Comparison of ENCODE assay signal across 8 cellular contexts in genomic region chr3:12661926-12662592, GRCh38. TPM values are rescaled to one million over a fixed set of nuclear protein-coding genes. Genes with fewer than 3 reads are reported as not detected.
DNase-seq lines count a peak whose midpoint lies in the region; ATAC-seq, FAIRE-seq and TF ChIP-seq lines count a peak whose summit lies in the region.

No MANE protein-coding gene starts in this region.

- no peak for TF ChIP-seq RAD21 in HCT116 (IDR thresholded peaks at IDR 0.05; ENCODE audit: low read depth)

- peak overlapping the region; percentile 88 for H3K4me3 Mint-ChIP-seq in activated CD4-positive, alpha-beta memory T cell treated with anti-CD3 and anti-CD28 coated beads for 36 hours

- no peak for FAIRE-seq in small intestine (lab: Jason Lieb, UNC)

- DNase-seq in HCT116 (ENCODE audit: low read depth, low spot score), result no peak
- DNase-seq in activated CD4-positive, alpha-beta memory T cell treated with anti-CD3 and anti-CD28 coated beads for 36 hours, result no peak
- no peak for DNase-seq in iPS DF 6.9 (ENCODE audit: low read depth, low spot score)
- DNase-seq in small intestine, result no peak
- DNase-seq in activated effector memory CD4-positive, alpha-beta T cell treated with anti-CD3 and anti-CD28 coated beads, Interleukin-2, amount 50 U/mL, for 16 hours, result no peak
- DNase-seq in hepatic stellate cell (ENCODE audit: low spot score), result no peak

- H3K27ac Mint-ChIP-seq in activated CD4-positive, alpha-beta memory T cell treated with anti-CD3 and anti-CD28 coated beads for 36 hours, result peak overlapping the region; percentile 87

- H3K27me3 Mint-ChIP-seq in activated CD4-positive, alpha-beta memory T cell treated with anti-CD3 and anti-CD28 coated beads for 36 hours, result no peaks in the 10 kb centered on the region

- intact Hi-C loops in HCT116 (cut with micrococcal nuclease), result loop anchor here (5.0 kb wide), 1 partner anchor 105 kb away; the partner anchor contains the start of gene MKRN2
- intact Hi-C loops in activated CD4-positive, alpha-beta memory T cell treated with anti-CD3 and anti-CD28 coated beads for 36 hours (cut with micrococcal nuclease), result loop anchor here (2.0 to 10.0 kb wide), 4 partner anchors 35 to 467 kb away; partner anchors contain the start of gene TSEN2

- CTCF ChIA-PET in HCT116 (lab: Charles Lee), result no interaction called here
- CTCF ChIA-PET in activated CD4-positive, alpha-beta memory T cell treated with anti-CD3 and anti-CD28 coated beads for 36 hours (lab: Charles Lee), result interaction anchor here (0.6 to 0.8 kb wide), 4 partner anchors 55 to 248 kb away, joined by 3 to 4 read pairs (median 3); no protein-coding TSS in a partner anchor

- H3K9me3 ChIP-seq in HCT116 (ENCODE audit: control insufficient read depth in 1 of 2, insufficient read depth in 1 of 2, low read depth in 1 of 2, low read length in 2 of 2), result no peaks in the 10 kb centered on the region
- no peaks in the 10 kb centered on the region for H3K9me3 ChIP-seq in iPS DF 6.9 (ENCODE audit: control insufficient read depth, insufficient read depth, low read length)
- H3K9me3 ChIP-seq in small intestine (ENCODE audit: control insufficient read depth, low read depth), result no peaks in the 10 kb centered on the region

- H2AFZ ChIP-seq in HCT116 (ENCODE audit: low read depth, low read length, poor library complexity, severe bottlenecking), result no peak overlapping the region

- no peak for TF ChIP-seq POLR2A in HCT116 (IDR thresholded peaks at IDR 0.05; ENCODE audit: borderline replicate concordance, extremely low read depth, insufficient read depth, insufficient read length)

- peaks cover 8% of the 10 kb centered on the region for H3K36me3 Mint-ChIP-seq in activated CD4-positive, alpha-beta memory T cell treated with anti-CD3 and anti-CD28 coated beads for 36 hours

- peak overlapping the region; percentile 89 for H3K4me2 ChIP-seq in HCT116 (ENCODE audit: low read length)

- peaks cover 68% of the 10 kb centered on the region for H3K79me2 ChIP-seq in HCT116 (ENCODE audit: insufficient read depth, low read length)

- peak overlapping the region; percentile 94 for H3K27ac ChIP-seq in HCT116 (ENCODE audit: low read depth, low read length)
- H3K27ac ChIP-seq in iPS DF 6.9 (ENCODE audit: low read length), result no peak overlapping the region
- peak overlapping the region; percentile 99 to 100 for H3K27ac ChIP-seq in small intestine (ENCODE audit: low read depth in 1 of 2, low read length in 1 of 2)

- H3K27me3 ChIP-seq in HCT116 (ENCODE audit: insufficient read depth, low read length) (no peaks in the 10 kb centered on the region), iPS DF 6.9 (ENCODE audit: control insufficient read depth, insufficient read depth, low read length) (no peaks in the 10 kb centered on the region), small intestine (ENCODE audit: control insufficient read depth in 2 of 2, insufficient read depth in 2 of 2, low read length in 2 of 2) (no peaks in the 10 kb centered on the region)

- no peak for ATAC-seq in HCT116
- no peak for ATAC-seq in GM21529 (IDR thresholded peaks at IDR 0.05; ENCODE audit: unreplicated experiment)
- no peak for ATAC-seq in GM21515 (IDR thresholded peaks at IDR 0.05; ENCODE audit: unreplicated experiment)

- H3K4me1 ChIP-seq in HCT116 (ENCODE audit: control insufficient read depth in 1 of 2, insufficient read depth in 2 of 2, low read length in 2 of 2) (peaks cover 37 to 45% of the 10 kb centered on the region in 2 experiments), iPS DF 6.9 (ENCODE audit: control insufficient read depth, insufficient read depth, low read length) (no peaks in the 10 kb centered on the region), small intestine (ENCODE audit: control insufficient read depth in 2 of 2, insufficient read depth in 1 of 2, low read depth in 1 of 2, low read length in 1 of 2) (peaks cover 1 to 9% of the 10 kb centered on the region in 2 donors)

- H4K20me1 ChIP-seq in HCT116 (ENCODE audit: insufficient read depth), result peaks cover 4% of the 10 kb centered on the region; the same call in 1 of the 2 replicates

- H3K4me3 ChIP-seq in HCT116 (replicated peaks in 1 of 2; ENCODE audit: low read depth in 1 of 2, low read length in 2 of 2) (peak overlapping the region; percentile 90 to 97), iPS DF 6.9 (ENCODE audit: low read length) (peak overlapping the region; percentile 95; the same call in 1 of the 2 replicates), small intestine (ENCODE audit: low read depth in 1 of 2, low read length in 2 of 2) (peak overlapping the region in 1 of 2 donors; percentile 78)

- WGBS in iPS DF 6.9 (ENCODE audit: insufficient coverage, insufficient read length), result no CpG with 5 or more reads among the region's 5 CpGs
- 13 to 16% (median 15%) methylated on average over 5 of the region's 5 CpGs for WGBS in small intestine, 3 donors

- no peaks in the 10 kb centered on the region for H3K36me3 ChIP-seq in HCT116 (ENCODE audit: control insufficient read depth in 1 of 2, insufficient read depth in 2 of 2, low read length in 2 of 2)
- no peaks in the 10 kb centered on the region; the same call in 1 of the 2 replicates for H3K36me3 ChIP-seq in iPS DF 6.9 (ENCODE audit: control insufficient read depth, insufficient read depth, low read length)
- no peaks in the 10 kb centered on the region for H3K36me3 ChIP-seq in small intestine (ENCODE audit: control insufficient read depth in 2 of 2, insufficient read depth in 2 of 2, low read length in 2 of 2)

- POLR2A ChIA-PET in HCT116 (lab: Charles Lee), result interaction anchor here (0.6 kb wide), 1 partner anchor 17 kb away, joined by 5 read pairs; no protein-coding TSS in a partner anchor
- POLR2A ChIA-PET in activated CD4-positive, alpha-beta memory T cell treated with anti-CD3 and anti-CD28 coated beads for 36 hours (lab: Charles Lee), result interaction anchor here (0.6 to 2.9 kb wide), 8 partner anchors 16 to 859 kb away, joined by 3 to 16 read pairs (median 3); partner anchors contain the start of gene RPL32

- no peak for TF ChIP-seq CTCF in HCT116 (IDR thresholded peaks at IDR 0.05 in 2 of 3, conservative IDR thresholded peaks at IDR 0.05 in 1 of 3; ENCODE audit: borderline replicate concordance in 1 of 3, insufficient read depth in 1 of 3, low read depth in 2 of 3, low read length in 2 of 3)

- RAD21 ChIA-PET in HCT116 (lab: Charles Lee; ENCODE audit: low non-redundant PET in 1 of 2, low total read pairs in 2 of 2, uncharacterized antibody in 2 of 2, unreplicated experiment in 2 of 2), result no interaction called here

- no peaks in the 10 kb centered on the region for H3K9me2 ChIP-seq in HCT116 (ENCODE audit: insufficient read depth)

- peaks cover 42% of the 10 kb centered on the region for H3K4me1 Mint-ChIP-seq in activated CD4-positive, alpha-beta memory T cell treated with anti-CD3 and anti-CD28 coated beads for 36 hours (ENCODE audit: low read depth)

- H3K9me3 Mint-ChIP-seq in activated CD4-positive, alpha-beta memory T cell treated with anti-CD3 and anti-CD28 coated beads for 36 hours, result no peaks in the 10 kb centered on the region

- H3K9ac ChIP-seq in HCT116 (ENCODE audit: low read length), result peak overlapping the region; percentile 100

- no TSS peak for BruUV-seq in HCT116 (replicated peaks; lab: Mats Ljungman, UMichigan)

TF ChIP-seq in HCT116, 20 proteins besides CTCF, POLR2A, EP300 and RAD21:
- TF ChIP-seq CEBPB (IDR thresholded peaks at IDR 0.05; ENCODE audit: low read depth) (no peak), EZH2phosphoT487 (IDR thresholded peaks at IDR 0.05; ENCODE audit: borderline replicate concordance) (no peak), MAX (IDR thresholded peaks at IDR 0.05) (no peak), TCF7L2 (IDR thresholded peaks at IDR 0.05; ENCODE audit: borderline replicate concordance, extremely low read depth, insufficient read depth, insufficient read length) (no peak), CBX3 (IDR thresholded peaks at IDR 0.05; ENCODE audit: low read depth) (no peak), REST (IDR thresholded peaks at IDR 0.05; ENCODE audit: low read depth) (no peak), SP1 (IDR thresholded peaks at IDR 0.05; ENCODE audit: low read depth) (no peak), EZH2 (IDR thresholded peaks at IDR 0.05) (no peak), SRF (IDR thresholded peaks at IDR 0.05; ENCODE audit: low read depth) (no peak), ELF1 (IDR thresholded peaks at IDR 0.05; ENCODE audit: borderline replicate concordance, low read depth) (no peak), ZNF274 (IDR thresholded peaks at IDR 0.05; ENCODE audit: low read depth, low read length) (no peak)

RNA-seq across cellular contexts. Expression of gene RAF1, which starts 1.9 kb away (rescaled TPM):
- total RNA-seq in HCT116 (2021; ENCODE audit: unreplicated experiment), result 64.3 TPM
- 49.7 and 51.0 TPM in 2 replicates for polyA plus RNA-seq in HCT116 (2012)
- total RNA-seq in activated CD4-positive, alpha-beta memory T cell treated with anti-CD3 and anti-CD28 coated beads for 36 hours, result 10 to 100 TPM; 64.6 to 66.9 TPM
- 10 to 100 TPM; 47.9 to 84.3 (median 61.3) TPM for polyA plus RNA-seq in small intestine
